12 cellular contexts compared by ENCODE assay signal in the genomic region with DNA sequence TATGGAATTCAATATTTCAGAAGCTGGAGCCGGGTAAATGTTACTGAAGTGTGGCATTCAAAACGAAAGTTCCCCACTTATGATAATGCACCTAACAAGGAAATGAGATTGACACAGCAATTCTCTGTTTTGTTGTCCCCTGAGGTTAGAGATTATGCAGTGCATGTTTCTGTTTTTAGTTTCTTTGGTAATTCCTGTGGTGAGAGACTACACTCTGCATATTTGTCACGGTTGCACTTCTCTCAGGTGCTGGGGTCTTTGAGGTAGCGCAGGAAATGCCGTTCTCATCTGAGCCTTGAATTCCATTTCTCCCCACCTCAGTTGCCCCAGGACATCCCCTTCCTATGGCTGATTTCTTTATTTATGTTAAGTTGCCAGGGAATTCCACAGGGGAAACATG. TPM values are rescaled to one million over a fixed set of nuclear protein-coding genes. Genes with fewer than 3 reads are reported as not detected.
DNase-seq lines count a peak whose midpoint lies in the region; ATAC-seq and TF ChIP-seq lines count a peak whose summit lies in the region.
"Had no signal": no experiment of that assay in that cellular context is flagged by ENCODE, and none has a peak within 500 bp of the region (broad histone marks: within the 10 kb centered on the region; RNA-seq: fewer than 3 reads in every experiment).

No MANE protein-coding gene starts in this region.

- H3K9me3 Mint-ChIP-seq in activated CD8-positive, alpha-beta T cell treated with anti-CD3 and anti-CD28 coated beads for 36 hours: peaks cover 4% of the 10 kb centered on the region
- H3K9me3 Mint-ChIP-seq in activated CD8-positive, alpha-beta T cell treated with anti-CD3 and anti-CD28 coated beads, Interleukin-2, amount 10 ng/mL, durations not matched to agents 7 days and 5 days (ENCODE audit: insufficient read depth): peaks cover 4% of the 10 kb centered on the region
- peaks cover 4% of the 10 kb centered on the region for H3K9me3 Mint-ChIP-seq in stimulated activated memory B cell treated with anti-CD40 and anti-IgM and Interleukin-4, amounts not matched to agents 10 μg/mL and 1 μg/mL and 100 μg/mL, for 72 hours

- no peak overlapping the region for H3K4me3 Mint-ChIP-seq in activated CD8-positive, alpha-beta T cell treated with anti-CD3 and anti-CD28 coated beads for 36 hours
- no peak overlapping the region for H3K4me3 Mint-ChIP-seq in activated CD8-positive, alpha-beta T cell treated with anti-CD3 and anti-CD28 coated beads, Interleukin-2, amount 10 ng/mL, durations not matched to agents 7 days and 5 days
- H3K4me3 Mint-ChIP-seq in stimulated activated memory B cell treated with anti-CD40 and anti-IgM and Interleukin-4, amounts not matched to agents 10 μg/mL and 1 μg/mL and 100 μg/mL, for 72 hours: peak overlapping the region; percentile 12
- H3K4me3 Mint-ChIP-seq: dendritic cell treated with granulocyte-macrophage colony-stimulating factor and Interleukin-4, amounts not matched to agents 40 ng/mL and 50 ng/mL, for 4 days had no signal

- no peak overlapping the region for H3K27ac Mint-ChIP-seq in activated CD8-positive, alpha-beta T cell treated with anti-CD3 and anti-CD28 coated beads for 36 hours
- H3K27ac Mint-ChIP-seq in activated CD8-positive, alpha-beta T cell treated with anti-CD3 and anti-CD28 coated beads, Interleukin-2, amount 10 ng/mL, durations not matched to agents 7 days and 5 days: no peak overlapping the region
- no peak overlapping the region for H3K27ac Mint-ChIP-seq in stimulated activated memory B cell treated with anti-CD40 and anti-IgM and Interleukin-4, amounts not matched to agents 10 μg/mL and 1 μg/mL and 100 μg/mL, for 72 hours
- H3K27ac Mint-ChIP-seq: dendritic cell treated with granulocyte-macrophage colony-stimulating factor and Interleukin-4, amounts not matched to agents 40 ng/mL and 50 ng/mL, for 4 days had no signal

- POLR2A ChIA-PET in activated CD8-positive, alpha-beta T cell treated with anti-CD3 and anti-CD28 coated beads for 36 hours (lab: Charles Lee): no interaction called here
- POLR2A ChIA-PET in activated CD8-positive, alpha-beta T cell treated with anti-CD3 and anti-CD28 coated beads, Interleukin-2, amount 10 ng/mL, durations not matched to agents 7 days and 5 days (lab: Charles Lee): no interaction called here

- no peaks in the 10 kb centered on the region for H3K36me3 Mint-ChIP-seq in activated CD8-positive, alpha-beta T cell treated with anti-CD3 and anti-CD28 coated beads for 36 hours (ENCODE audit: low read depth)
- H3K36me3 Mint-ChIP-seq in activated CD8-positive, alpha-beta T cell treated with anti-CD3 and anti-CD28 coated beads, Interleukin-2, amount 10 ng/mL, durations not matched to agents 7 days and 5 days (ENCODE audit: low read depth): no peaks in the 10 kb centered on the region
- peaks cover 5% of the 10 kb centered on the region for H3K36me3 Mint-ChIP-seq in stimulated activated memory B cell treated with anti-CD40 and anti-IgM and Interleukin-4, amounts not matched to agents 10 μg/mL and 1 μg/mL and 100 μg/mL, for 72 hours

- CTCF ChIA-PET in activated CD8-positive, alpha-beta T cell treated with anti-CD3 and anti-CD28 coated beads for 36 hours (lab: Charles Lee): no interaction called here
- CTCF ChIA-PET in activated CD8-positive, alpha-beta T cell treated with anti-CD3 and anti-CD28 coated beads, Interleukin-2, amount 10 ng/mL, durations not matched to agents 7 days and 5 days (lab: Charles Lee): no interaction called here

- no peaks in the 10 kb centered on the region for H3K4me1 Mint-ChIP-seq in activated CD8-positive, alpha-beta T cell treated with anti-CD3 and anti-CD28 coated beads for 36 hours (ENCODE audit: low read depth)
- no peaks in the 10 kb centered on the region for H3K4me1 Mint-ChIP-seq in activated CD8-positive, alpha-beta T cell treated with anti-CD3 and anti-CD28 coated beads, Interleukin-2, amount 10 ng/mL, durations not matched to agents 7 days and 5 days (ENCODE audit: low read depth)
- peaks cover 14% of the 10 kb centered on the region for H3K4me1 Mint-ChIP-seq in stimulated activated memory B cell treated with anti-CD40 and anti-IgM and Interleukin-4, amounts not matched to agents 10 μg/mL and 1 μg/mL and 100 μg/mL, for 72 hours

- no peak for DNase-seq in activated CD8-positive, alpha-beta T cell treated with anti-CD3 and anti-CD28 coated beads for 36 hours
- DNase-seq in activated CD8-positive, alpha-beta T cell treated with anti-CD3 and anti-CD28 coated beads, Interleukin-2, amount 10 ng/mL, durations not matched to agents 7 days and 5 days: no peak
- no peak for DNase-seq in NCI-H1105 treated with DMSO at 0.1 percent for 48 hours (lab: John Stamatoyannopoulos, UW)
- DNase-seq in ecto neural progenitor cell (ENCODE audit: low spot score): no peak
- DNase-seq in NCI-H526 treated with DMSO at 0.1 percent for 48 hours (lab: John Stamatoyannopoulos, UW): no peak
- DNase-seq: activated effector memory CD4-positive, alpha-beta T cell treated with Interleukin-2 at 50 U/mL for 16 hours; NCI-H774 had no signal

- intact Hi-C loops in activated CD8-positive, alpha-beta T cell treated with anti-CD3 and anti-CD28 coated beads for 36 hours (cut with micrococcal nuclease): no loop called here

- H3K27me3 Mint-ChIP-seq in activated CD8-positive, alpha-beta T cell treated with anti-CD3 and anti-CD28 coated beads for 36 hours: peaks cover 9% of the 10 kb centered on the region
- no peaks in the 10 kb centered on the region for H3K27me3 Mint-ChIP-seq in activated CD8-positive, alpha-beta T cell treated with anti-CD3 and anti-CD28 coated beads, Interleukin-2, amount 10 ng/mL, durations not matched to agents 7 days and 5 days (ENCODE audit: low read depth)
- H3K27me3 Mint-ChIP-seq in stimulated activated memory B cell treated with anti-CD40 and anti-IgM and Interleukin-4, amounts not matched to agents 10 μg/mL and 1 μg/mL and 100 μg/mL, for 72 hours: no peaks in the 10 kb centered on the region
- H3K27me3 Mint-ChIP-seq: dendritic cell treated with granulocyte-macrophage colony-stimulating factor and Interleukin-4, amounts not matched to agents 40 ng/mL and 50 ng/mL, for 4 days had no signal

- peak; percentile 30 for ATAC-seq in activated CD8-positive, alpha-beta T cell treated with anti-CD3 and anti-CD28 coated beads for 36 hours
- no peak for ATAC-seq in activated CD8-positive, alpha-beta T cell treated with anti-CD3 and anti-CD28 coated beads, Interleukin-2, amount 10 ng/mL, durations not matched to agents 7 days and 5 days
- ATAC-seq in GM21786 (IDR thresholded peaks at IDR 0.05; ENCODE audit: unreplicated experiment): peak; percentile 100
- peak; percentile 100 for ATAC-seq in HG03354 (IDR thresholded peaks at IDR 0.05; ENCODE audit: poor library complexity, severe bottlenecking, unreplicated experiment)
- peak; percentile 95 for ATAC-seq in stimulated activated memory B cell treated with anti-CD40 and anti-IgM and Interleukin-4, amounts not matched to agents 10 μg/mL and 1 μg/mL and 100 μg/mL, for 72 hours
- ATAC-seq: sciatic nerve had no signal

- TF ChIP-seq CTCF in activated CD8-positive, alpha-beta T cell treated with anti-CD3 and anti-CD28 coated beads for 36 hours (IDR thresholded peaks at IDR 0.05): no peak

RNA-seq across cellular contexts. Expression of gene BEND4, which starts 15.3 kb away (rescaled TPM):
- 1 to 10 TPM; 1.1 to 1.6 TPM for total RNA-seq in activated CD8-positive, alpha-beta T cell treated with anti-CD3 and anti-CD28 coated beads for 36 hours
- under 1 TPM; 0.37 to 0.81 TPM for total RNA-seq in activated CD8-positive, alpha-beta T cell treated with anti-CD3 and anti-CD28 coated beads, Interleukin-2, amount 10 ng/mL, durations not matched to agents 7 days and 5 days
